1 cellular context compared by ENCODE assay signal in the genomic region with DNA sequence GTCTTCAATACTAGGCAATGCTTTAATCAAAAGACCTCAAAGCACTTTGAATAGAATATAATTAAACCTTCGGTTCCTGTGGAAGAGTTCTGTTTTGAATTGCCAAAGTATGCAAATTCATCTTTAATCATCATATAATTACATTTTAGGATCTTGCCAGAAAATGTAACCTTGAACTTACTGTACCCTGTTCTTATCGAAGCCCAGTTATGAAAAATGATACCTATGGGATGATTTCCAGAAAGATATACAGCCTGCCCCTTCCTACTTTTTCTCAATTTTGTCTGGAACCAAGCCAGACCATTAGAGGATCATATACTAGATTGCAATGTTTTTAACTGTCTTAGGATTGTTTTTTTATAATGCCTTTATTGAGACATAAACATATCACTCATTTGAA.
TF ChIP-seq lines count a peak whose summit lies in the region.

No MANE protein-coding gene starts in this region.

TF ChIP-seq in HEK293, 187 proteins besides CTCF, POLR2A, EP300 and RAD21 (continued from another document):
- TF ChIP-seq, protein P1, sequence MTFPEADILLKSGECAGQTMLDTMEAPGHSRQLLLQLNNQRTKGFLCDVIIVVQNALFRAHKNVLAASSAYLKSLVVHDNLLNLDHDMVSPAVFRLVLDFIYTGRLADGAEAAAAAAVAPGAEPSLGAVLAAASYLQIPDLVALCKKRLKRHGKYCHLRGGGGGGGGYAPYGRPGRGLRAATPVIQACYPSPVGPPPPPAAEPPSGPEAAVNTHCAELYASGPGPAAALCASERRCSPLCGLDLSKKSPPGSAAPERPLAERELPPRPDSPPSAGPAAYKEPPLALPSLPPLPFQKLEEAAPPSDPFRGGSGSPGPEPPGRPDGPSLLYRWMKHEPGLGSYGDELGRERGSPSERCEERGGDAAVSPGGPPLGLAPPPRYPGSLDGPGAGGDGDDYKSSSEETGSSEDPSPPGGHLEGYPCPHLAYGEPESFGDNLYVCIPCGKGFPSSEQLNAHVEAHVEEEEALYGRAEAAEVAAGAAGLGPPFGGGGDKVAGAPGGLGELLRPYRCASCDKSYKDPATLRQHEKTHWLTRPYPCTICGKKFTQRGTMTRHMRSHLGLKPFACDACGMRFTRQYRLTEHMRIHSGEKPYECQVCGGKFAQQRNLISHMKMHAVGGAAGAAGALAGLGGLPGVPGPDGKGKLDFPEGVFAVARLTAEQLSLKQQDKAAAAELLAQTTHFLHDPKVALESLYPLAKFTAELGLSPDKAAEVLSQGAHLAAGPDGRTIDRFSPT (tag by site-specific recombination; IDR thresholded peaks at IDR 0.05), result no peak
- TF ChIP-seq, protein P2, sequence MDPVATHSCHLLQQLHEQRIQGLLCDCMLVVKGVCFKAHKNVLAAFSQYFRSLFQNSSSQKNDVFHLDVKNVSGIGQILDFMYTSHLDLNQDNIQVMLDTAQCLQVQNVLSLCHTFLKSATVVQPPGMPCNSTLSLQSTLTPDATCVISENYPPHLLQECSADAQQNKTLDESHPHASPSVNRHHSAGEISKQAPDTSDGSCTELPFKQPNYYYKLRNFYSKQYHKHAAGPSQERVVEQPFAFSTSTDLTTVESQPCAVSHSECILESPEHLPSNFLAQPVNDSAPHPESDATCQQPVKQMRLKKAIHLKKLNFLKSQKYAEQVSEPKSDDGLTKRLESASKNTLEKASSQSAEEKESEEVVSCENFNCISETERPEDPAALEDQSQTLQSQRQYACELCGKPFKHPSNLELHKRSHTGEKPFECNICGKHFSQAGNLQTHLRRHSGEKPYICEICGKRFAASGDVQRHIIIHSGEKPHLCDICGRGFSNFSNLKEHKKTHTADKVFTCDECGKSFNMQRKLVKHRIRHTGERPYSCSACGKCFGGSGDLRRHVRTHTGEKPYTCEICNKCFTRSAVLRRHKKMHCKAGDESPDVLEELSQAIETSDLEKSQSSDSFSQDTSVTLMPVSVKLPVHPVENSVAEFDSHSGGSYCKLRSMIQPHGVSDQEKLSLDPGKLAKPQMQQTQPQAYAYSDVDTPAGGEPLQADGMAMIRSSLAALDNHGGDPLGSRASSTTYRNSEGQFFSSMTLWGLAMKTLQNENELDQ (tag by site-specific recombination; IDR thresholded peaks at IDR 0.05; ENCODE audit: low read depth), result no peak
- no peak for TF ChIP-seq ZNF366 (tag by site-specific recombination; conservative IDR thresholded peaks at IDR 0.05)
- TF ChIP-seq BCL11A (tag by site-specific recombination; IDR thresholded peaks at IDR 0.05; ENCODE audit: low read depth), result no peak
- TF ChIP-seq, protein P3, sequence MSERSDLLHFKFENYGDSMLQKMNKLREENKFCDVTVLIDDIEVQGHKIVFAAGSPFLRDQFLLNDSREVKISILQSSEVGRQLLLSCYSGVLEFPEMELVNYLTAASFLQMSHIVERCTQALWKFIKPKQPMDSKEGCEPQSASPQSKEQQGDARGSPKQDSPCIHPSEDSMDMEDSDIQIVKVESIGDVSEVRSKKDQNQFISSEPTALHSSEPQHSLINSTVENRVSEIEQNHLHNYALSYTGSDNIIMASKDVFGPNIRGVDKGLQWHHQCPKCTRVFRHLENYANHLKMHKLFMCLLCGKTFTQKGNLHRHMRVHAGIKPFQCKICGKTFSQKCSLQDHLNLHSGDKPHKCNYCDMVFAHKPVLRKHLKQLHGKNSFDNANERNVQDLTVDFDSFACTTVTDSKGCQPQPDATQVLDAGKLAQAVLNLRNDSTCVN (tag by site-specific recombination; optimal IDR thresholded peaks at IDR 0.05), result no peak
- TF ChIP-seq RBAK (tag by site-specific recombination; IDR thresholded peaks at IDR 0.05), result no peak
- TF ChIP-seq PRDM1 (tag by site-specific recombination; IDR thresholded peaks at IDR 0.05), result no peak
- no peak for TF ChIP-seq KLF10 (tag by site-specific recombination; IDR thresholded peaks at IDR 0.05)
- TF ChIP-seq ZNF843 (tag by site-specific recombination; IDR thresholded peaks at IDR 0.05), result no peak
- no peak for TF ChIP-seq ZNF24 (tag by site-specific recombination; IDR thresholded peaks at IDR 0.05)
- TF ChIP-seq ZNF558 (tag by site-specific recombination; IDR thresholded peaks at IDR 0.05), result no peak
- TF ChIP-seq ZNF677 (tag by site-specific recombination; IDR thresholded peaks at IDR 0.05), result peak; percentile 69; the same call in 1 of the 2 replicates
- no peak for TF ChIP-seq ZIC2 (tag by site-specific recombination; IDR thresholded peaks at IDR 0.05)
- TF ChIP-seq, protein P4, sequence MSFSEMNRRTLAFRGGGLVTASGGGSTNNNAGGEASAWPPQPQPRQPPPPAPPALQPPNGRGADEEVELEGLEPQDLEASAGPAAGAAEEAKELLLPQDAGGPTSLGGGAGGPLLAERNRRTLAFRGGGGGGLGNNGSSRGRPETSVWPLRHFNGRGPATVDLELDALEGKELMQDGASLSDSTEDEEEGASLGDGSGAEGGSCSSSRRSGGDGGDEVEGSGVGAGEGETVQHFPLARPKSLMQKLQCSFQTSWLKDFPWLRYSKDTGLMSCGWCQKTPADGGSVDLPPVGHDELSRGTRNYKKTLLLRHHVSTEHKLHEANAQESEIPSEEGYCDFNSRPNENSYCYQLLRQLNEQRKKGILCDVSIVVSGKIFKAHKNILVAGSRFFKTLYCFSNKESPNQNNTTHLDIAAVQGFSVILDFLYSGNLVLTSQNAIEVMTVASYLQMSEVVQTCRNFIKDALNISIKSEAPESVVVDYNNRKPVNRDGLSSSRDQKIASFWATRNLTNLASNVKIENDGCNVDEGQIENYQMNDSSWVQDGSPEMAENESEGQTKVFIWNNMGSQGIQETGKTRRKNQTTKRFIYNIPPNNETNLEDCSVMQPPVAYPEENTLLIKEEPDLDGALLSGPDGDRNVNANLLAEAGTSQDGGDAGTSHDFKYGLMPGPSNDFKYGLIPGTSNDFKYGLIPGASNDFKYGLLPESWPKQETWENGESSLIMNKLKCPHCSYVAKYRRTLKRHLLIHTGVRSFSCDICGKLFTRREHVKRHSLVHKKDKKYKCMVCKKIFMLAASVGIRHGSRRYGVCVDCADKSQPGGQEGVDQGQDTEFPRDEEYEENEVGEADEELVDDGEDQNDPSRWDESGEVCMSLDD (tag by site-specific recombination; IDR thresholded peaks at IDR 0.05), result no peak
- no peak for TF ChIP-seq ZNF48 (tag by site-specific recombination; IDR thresholded peaks at IDR 0.05)
- peak; percentile 77 for TF ChIP-seq SP7 (tag by site-specific recombination; IDR thresholded peaks at IDR 0.05)
